8 cellular contexts compared by ENCODE assay signal in genomic region chr1:11262171-11263049, GRCh38. TPM values are rescaled to one million over a fixed set of nuclear protein-coding genes. Genes with fewer than 3 reads are reported as not detected.
DNase-seq lines count a peak whose midpoint lies in the region; ATAC-seq, FAIRE-seq and TF ChIP-seq lines count a peak whose summit lies in the region.

MTOR (minus strand) TSS chr1:11262551; CDS start chr1:11259409, 3,142 bp downstream.

- peak; percentile 97 for ATAC-seq in GM18907 (IDR thresholded peaks at IDR 0.05; ENCODE audit: unreplicated experiment)
- ATAC-seq in HG03159 (IDR thresholded peaks at IDR 0.05; ENCODE audit: unreplicated experiment) = peak; percentile 97

- peaks cover 7% of the 10 kb centered on the region for H3K36me3 ChIP-seq in bronchial epithelial cell (ENCODE audit: control insufficient read depth, insufficient read depth, low read length)
- peaks cover 4 to 7% of the 10 kb centered on the region in 2 donors for H3K36me3 ChIP-seq in small intestine (ENCODE audit: control insufficient read depth in 2 of 2, insufficient read depth in 2 of 2, low read length in 2 of 2)

- H3K27ac ChIP-seq in small intestine (ENCODE audit: low read depth in 1 of 2, low read length in 1 of 2) = peak within 1 kb of the TSS in 1 of 2 donors; percentile 66

- peaks cover 0 to 4% of the 10 kb centered on the region in 2 donors for H3K4me1 ChIP-seq in small intestine (ENCODE audit: control insufficient read depth in 2 of 2, insufficient read depth in 1 of 2, low read depth in 1 of 2, low read length in 1 of 2)

- H3K4me3 ChIP-seq in WI38 (ENCODE audit: low read depth, low read length) (peak within 1 kb of the TSS; percentile 72), bronchial epithelial cell (ENCODE audit: low read depth, low read length) (peak within 1 kb of the TSS; percentile 89), small intestine (ENCODE audit: low read depth in 1 of 2, low read length in 2 of 2) (peak within 1 kb of the TSS; percentile 93 to 95)

- DNase-seq in AG08396 (ENCODE audit: low spot score) (peak; percentile 99), NCI-H2227 treated with DMSO at 0.1 percent for 48 hours (lab: John Stamatoyannopoulos, UW) (peak; percentile 99), bronchial epithelial cell (ENCODE audit: low read depth) (peak; percentile 99), iPS-NIHi11 (ENCODE audit: low spot score) (peak; percentile 98), small intestine (peak; percentile 100)

- TF ChIP-seq CTCF in WI38 (IDR thresholded peaks at IDR 0.05; ENCODE audit: low read depth, low read length) (no peak), bronchial epithelial cell (IDR thresholded peaks at IDR 0.05; ENCODE audit: insufficient read depth, low read length, severe bottlenecking) (peak; percentile 16)

- H3K9me3 ChIP-seq in small intestine (ENCODE audit: control insufficient read depth, low read depth) = no peaks in the 10 kb centered on the region

- WGBS in small intestine, 3 donors = 0% methylated on average over 55 to 60 of the region's 60 CpGs

- FAIRE-seq in bronchial epithelial cell (lab: Jason Lieb, UNC) (peak; percentile 68), small intestine (lab: Jason Lieb, UNC) (peak; percentile 88)

- H3K27me3 ChIP-seq in bronchial epithelial cell (ENCODE audit: control insufficient read depth, insufficient read depth, low read length) = no peaks in the 10 kb centered on the region
- no peaks in the 10 kb centered on the region for H3K27me3 ChIP-seq in small intestine (ENCODE audit: control insufficient read depth in 2 of 2, insufficient read depth in 2 of 2, low read length in 2 of 2)

RNA-seq across cellular contexts. Expression of gene MTOR, which starts in this region (rescaled TPM):
- total RNA-seq in bronchial epithelial cell = 31.9 and 37.6 TPM in 2 replicates
- polyA plus RNA-seq in small intestine = 10 to 100 TPM; 11.3 to 20.0 (median 15.4) TPM
